Comparison of ENCODE assay signal across 21 cellular contexts in the genomic region with DNA sequence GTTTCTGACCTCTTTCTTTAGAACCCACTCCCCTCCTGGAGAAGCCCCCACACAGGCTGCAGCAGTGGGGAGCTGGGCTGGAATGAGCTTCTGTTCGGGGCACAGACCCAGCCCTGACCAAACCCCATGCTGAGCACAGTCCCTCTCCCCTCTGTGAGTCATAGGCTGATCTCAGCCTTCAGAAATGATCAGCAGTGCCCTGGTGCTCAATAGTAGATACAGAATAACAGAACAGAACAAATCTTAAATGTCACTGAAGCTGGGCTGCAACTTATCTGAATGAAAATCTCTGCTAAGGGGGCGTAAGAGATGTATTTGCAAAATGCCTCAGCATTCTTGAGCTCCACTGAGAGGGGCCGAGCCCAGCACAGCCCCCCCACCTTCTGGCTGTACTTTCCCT. TPM values are rescaled to one million over a fixed set of nuclear protein-coding genes. Genes with fewer than 3 reads are reported as not detected.
DNase-seq lines count a peak whose midpoint lies in the region; ATAC-seq, FAIRE-seq and TF ChIP-seq lines count a peak whose summit lies in the region.
"Had no signal": no experiment of that assay in that cellular context is flagged by ENCODE, and none has a peak within 500 bp of the region (broad histone marks: within the 10 kb centered on the region; RNA-seq: fewer than 3 reads in every experiment).

No MANE protein-coding gene starts in this region.

- intact Hi-C loops in natural killer cell (cut with micrococcal nuclease) = no loop called here

- peak overlapping the region; percentile 97 for H3K27ac Mint-ChIP-seq in astrocyte (ENCODE audit: unreplicated experiment)
- H3K27ac Mint-ChIP-seq in natural killer cell = no peak overlapping the region
- H3K27ac Mint-ChIP-seq: CD4-positive, CD25-positive, alpha-beta regulatory T cell; memory B cell; stimulated activated naive CD8-positive, alpha-beta T cell treated with anti-CD3 and anti-CD28 coated beads, Interleukin-15, amount 100 ng/mL, for 72 hours had no signal

- peaks cover 6% of the 10 kb centered on the region for H3K9me3 ChIP-seq in astrocyte (ENCODE audit: insufficient read depth, low read depth, low read length)
- H3K9me3 ChIP-seq: pancreas had no signal

- TF ChIP-seq POLR2A in H54 (IDR thresholded peaks at IDR 0.05; ENCODE audit: low read depth, low read length) = no peak

- H3K4me2 ChIP-seq in astrocyte (ENCODE audit: low read length) = peak overlapping the region; percentile 78
- H3K4me2 ChIP-seq: PC-9 had no signal

- no peaks in the 10 kb centered on the region for H3K79me2 ChIP-seq in astrocyte (ENCODE audit: insufficient read depth, low read length)

- H3K27ac ChIP-seq in astrocyte (ENCODE audit: low read depth, low read length) = peak overlapping the region; percentile 86
- H3K27ac ChIP-seq: foreskin keratinocyte, pancreas, PC-9, spleen, VCaP had no signal

- peak overlapping the region; percentile 61 for H3K4me3 Mint-ChIP-seq in astrocyte (ENCODE audit: unreplicated experiment)
- H3K4me3 Mint-ChIP-seq in natural killer cell = no peak overlapping the region
- H3K4me3 Mint-ChIP-seq: brain; CD4-positive, CD25-positive, alpha-beta regulatory T cell; memory B cell; stimulated activated naive CD8-positive, alpha-beta T cell treated with anti-CD3 and anti-CD28 coated beads, Interleukin-15, amount 100 ng/mL, for 72 hours had no signal

- ATAC-seq in GM18861 (IDR thresholded peaks at IDR 0.05; ENCODE audit: unreplicated experiment) (no peak), natural killer cell (no peak)
- ATAC-seq: foreskin keratinocyte; pancreas; stimulated activated naive CD8-positive, alpha-beta T cell treated with anti-CD3 and anti-CD28 coated beads, Interleukin-15, amount 100 ng/mL, for 72 hours had no signal

- peaks cover 15% of the 10 kb centered on the region for H3K4me1 ChIP-seq in astrocyte (ENCODE audit: insufficient read depth, low read length)
- H3K4me1 ChIP-seq: foreskin keratinocyte, pancreas, spleen had no signal

- H3K9ac ChIP-seq in astrocyte (ENCODE audit: low read length) = peak overlapping the region; percentile 70

- peak; percentile 84 for FAIRE-seq in H54 (lab: Jason Lieb, UNC)
- FAIRE-seq in astrocyte (lab: Jason Lieb, UNC) = peak; percentile 26
- FAIRE-seq in urothelium cell line (lab: Jason Lieb, UNC) = no peak
- FAIRE-seq: GM12892, pancreas had no signal

- H4K20me1 ChIP-seq in astrocyte (ENCODE audit: insufficient read depth, low read length) = no peaks in the 10 kb centered on the region

- H3K36me3 ChIP-seq in astrocyte (ENCODE audit: insufficient read depth, low read length) = no peaks in the 10 kb centered on the region
- H3K36me3 ChIP-seq: pancreas had no signal

- DNase-seq in H54 (ENCODE audit: insufficient read length, low spot score) = peak; percentile 80
- DNase-seq in astrocyte (ENCODE audit: low read depth) = peak; percentile 86
- peak; percentile 76 for DNase-seq in iris pigment epithelial cell (ENCODE audit: low read depth)
- peak; percentile 54 for DNase-seq in urothelium cell line (ENCODE audit: low spot score)
- no peak for DNase-seq in cerebellar nuclear complex (lab: John Stamatoyannopoulos, UW)
- no peak for DNase-seq in natural killer cell
- DNase-seq: activated effector memory CD4-positive, alpha-beta T cell treated with anti-CD3 and anti-CD28 coated beads, Interleukin-2, amount 50 U/mL, for 16 hours; CD4-positive, CD25-positive, alpha-beta regulatory T cell; foreskin keratinocyte; NCI-H2029; NCI-H526 treated with DMSO at 0.1 percent for 48 hours; pancreas; spleen; stimulated activated naive CD8-positive, alpha-beta T cell treated with anti-CD3 and anti-CD28 coated beads, Interleukin-15, amount 100 ng/mL, for 72 hours had no signal

- H3K27me3 ChIP-seq in astrocyte (ENCODE audit: insufficient read depth, low read length) = no peaks in the 10 kb centered on the region
- H3K27me3 ChIP-seq: foreskin keratinocyte, pancreas, spleen had no signal

- TF ChIP-seq CTCF in astrocyte (IDR thresholded peaks at IDR 0.05; ENCODE audit: insufficient read depth, low read depth, low read length) (no peak), natural killer cell (IDR thresholded peaks at IDR 0.05) (no peak)

- no peak overlapping the region for H2AFZ ChIP-seq in astrocyte (ENCODE audit: low read depth, low read length)
- H2AFZ ChIP-seq: PC-9 had no signal

- H3K4me1 Mint-ChIP-seq in astrocyte (ENCODE audit: low read depth, unreplicated experiment) (peaks cover 20% of the 10 kb centered on the region), natural killer cell (no peaks in the 10 kb centered on the region)
- H3K4me1 Mint-ChIP-seq: brain; stimulated activated naive CD8-positive, alpha-beta T cell treated with anti-CD3 and anti-CD28 coated beads, Interleukin-15, amount 100 ng/mL, for 72 hours had no signal

- peaks cover 27% of the 10 kb centered on the region for H3K9me3 Mint-ChIP-seq in astrocyte (ENCODE audit: unreplicated experiment)
- no peaks in the 10 kb centered on the region for H3K9me3 Mint-ChIP-seq in natural killer cell

- H3K36me3 Mint-ChIP-seq in astrocyte (ENCODE audit: low read depth, unreplicated experiment) = peaks cover 17% of the 10 kb centered on the region
- no peaks in the 10 kb centered on the region for H3K36me3 Mint-ChIP-seq in natural killer cell

- peak overlapping the region; percentile 22 for H3K4me3 ChIP-seq in astrocyte (ENCODE audit: insufficient read depth, low read depth, low read length)
- H3K4me3 ChIP-seq: pancreas, PC-9, spleen had no signal

- no peaks in the 10 kb centered on the region for H3K27me3 Mint-ChIP-seq in astrocyte (ENCODE audit: low read depth, unreplicated experiment)
- H3K27me3 Mint-ChIP-seq in natural killer cell (ENCODE audit: low read depth in 2 of 2) = no peaks in the 10 kb centered on the region
- H3K27me3 Mint-ChIP-seq: brain; CD4-positive, CD25-positive, alpha-beta regulatory T cell; memory B cell; stimulated activated naive CD8-positive, alpha-beta T cell treated with anti-CD3 and anti-CD28 coated beads, Interleukin-15, amount 100 ng/mL, for 72 hours had no signal

RNA-seq across cellular contexts. Expression of a gene that starts 10.0 kb away (rescaled TPM):
- total RNA-seq in astrocyte = 3.4 and 4.4 TPM in 2 replicates
- 1 to 10 TPM; 3.4 to 5.3 (median 4.9) TPM for total RNA-seq in natural killer cell
- total RNA-seq: MCF 10A had no signal

RNA-seq across cellular contexts. Expression of a gene that starts 24.3 kb away (rescaled TPM):
- 10.1 and 10.6 TPM in 2 replicates for total RNA-seq in astrocyte
- total RNA-seq in natural killer cell = 1 to 10 TPM; 5.8 to 10.0 (median 9.2) TPM
- total RNA-seq: MCF 10A had no signal

RNA-seq across cellular contexts. Expression of a gene that starts 50.4 kb away (rescaled TPM):
- total RNA-seq in astrocyte (8.7 TPM in 2 replicates), natural killer cell (1 to 10 TPM; 1.3 to 3.1 (median 1.7) TPM)
- total RNA-seq: MCF 10A had no signal

Comparison
In these comparisons a context has a peak if more than half of its experiments do, and no peak if none do; other contexts are left out.
1. DNase-seq: peak in H54 (single experiment), astrocyte (single experiment), iris pigment epithelial cell (single experiment) and urothelium cell line (single experiment); none in cerebellar nuclear complex (0 of 2) and natural killer cell (single experiment).